Comparison of ENCODE assay signal across 1 cellular context in genomic region chr11:115291391-115291744, GRCh38.
TF ChIP-seq lines count a peak whose summit lies in the region.

No MANE protein-coding gene starts in this region.

TF ChIP-seq in SK-N-SH treated with all-trans-retinoic acid at 6 μM for 48 hours, 23 proteins besides CTCF, POLR2A, EP300 and RAD21 (continued from another document):
- no peak for TF ChIP-seq POU6F1 (CRISPR knock-in tag; IDR thresholded peaks at IDR 0.05; ENCODE audit: borderline replicate concordance, low read depth)
- TF ChIP-seq ZNF565 (CRISPR knock-in tag; conservative IDR thresholded peaks at IDR 0.05; ENCODE audit: low read depth): no peak
- no peak for TF ChIP-seq TSHZ2 (CRISPR knock-in tag; IDR thresholded peaks at IDR 0.05)
- no peak for TF ChIP-seq ESRRG (CRISPR knock-in tag; IDR thresholded peaks at IDR 0.05)
- TF ChIP-seq PPARA (CRISPR knock-in tag; IDR thresholded peaks at IDR 0.05; ENCODE audit: borderline replicate concordance): no peak
- TF ChIP-seq GLIS3 (CRISPR knock-in tag; IDR thresholded peaks at IDR 0.05): no peak
